28 cellular contexts compared by ENCODE assay signal in the genomic region with DNA sequence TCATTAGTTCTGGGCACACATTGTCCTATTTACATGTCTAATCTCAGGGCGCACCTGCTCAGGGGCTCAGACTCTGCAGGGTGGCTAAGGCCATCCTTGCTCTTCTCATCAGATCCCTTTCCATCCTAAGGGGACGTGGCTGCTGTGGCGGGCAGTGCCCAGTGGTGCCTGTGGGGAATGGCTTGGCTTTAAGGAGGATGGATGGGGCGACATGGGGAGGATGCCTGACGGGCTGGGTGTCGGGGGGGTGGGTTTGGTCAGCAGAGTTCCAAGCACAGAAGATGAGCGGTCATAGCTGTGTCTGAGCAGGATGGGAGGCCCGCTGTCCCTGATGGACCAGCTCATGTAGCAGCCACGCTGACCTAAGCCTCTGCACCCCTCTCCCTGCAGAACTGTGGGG. TPM values are rescaled to one million over a fixed set of nuclear protein-coding genes. Genes with fewer than 3 reads are reported as not detected.
DNase-seq lines count a peak whose midpoint lies in the region; ATAC-seq and TF ChIP-seq lines count a peak whose summit lies in the region.
"Had no signal": no experiment of that assay in that cellular context is flagged by ENCODE, and none has a peak within 500 bp of the region (broad histone marks: within the 10 kb centered on the region; RNA-seq: fewer than 3 reads in every experiment).

No MANE protein-coding gene starts in this region.

- H2AK5ac ChIP-seq in neuronal stem cell (ENCODE audit: low read depth, low read length) = peak overlapping the region; percentile 68

- no peak for TF ChIP-seq EP300 in gastroesophageal sphincter (IDR thresholded peaks at IDR 0.05)

- H2BK120ac ChIP-seq in neuronal stem cell (ENCODE audit: low read depth, low read length) = no peak overlapping the region

- peaks cover 94% of the 10 kb centered on the region for H3K36me3 ChIP-seq in CD4-positive, CD25-positive, alpha-beta regulatory T cell (ENCODE audit: control insufficient read depth, insufficient read depth, low read length)
- H3K36me3 ChIP-seq in neuronal stem cell (replicated peaks in 1 of 2; ENCODE audit: control insufficient read depth in 2 of 2, insufficient read depth in 2 of 2, low read length in 2 of 2) (no peaks in the 10 kb centered on the region), gastroesophageal sphincter (no peaks in the 10 kb centered on the region)
- H3K36me3 ChIP-seq: ovary, WERI-Rb-1 had no signal

- H3K79me1 ChIP-seq in neuronal stem cell (ENCODE audit: low read depth, low read length) = no peaks in the 10 kb centered on the region

- H3K36me3 Mint-ChIP-seq in T-helper 1 cell treated with Interleukin-12 subunit alpha and Interleukin-12 subunit beta and Interleukin-4 antibody, amounts not matched to agents 30 μg/mL and 1 μg/mL, for 36 hours (ENCODE audit: low read depth) = peaks cover 52% of the 10 kb centered on the region
- peaks cover 40% of the 10 kb centered on the region for H3K36me3 Mint-ChIP-seq in CD4-positive, CD25-positive, alpha-beta regulatory T cell
- peaks cover 73% of the 10 kb centered on the region for H3K36me3 Mint-ChIP-seq in activated naive CD4-positive, alpha-beta T cell treated with anti-CD3 and anti-CD28 coated beads, Interleukin-2, amount 10 ng/mL, durations not matched to agents 7 days and 5 days

- no peak overlapping the region for H2AFZ ChIP-seq in neuronal stem cell (ENCODE audit: low read length)
- H2AFZ ChIP-seq: GM23248 had no signal

- H3K4ac ChIP-seq in neuronal stem cell (ENCODE audit: low read length) = no peak overlapping the region

- H2BK12ac ChIP-seq in neuronal stem cell (ENCODE audit: low read length) = peak overlapping the region; percentile 9

- peak overlapping the region; percentile 72 for H3K18ac ChIP-seq in neuronal stem cell (ENCODE audit: low read length)

- no peaks in the 10 kb centered on the region for H3K9me3 ChIP-seq in CD4-positive, CD25-positive, alpha-beta regulatory T cell (ENCODE audit: control insufficient read depth in 2 of 2, low read length in 2 of 2)
- H3K9me3 ChIP-seq in neuronal stem cell (replicated peaks in 1 of 2; ENCODE audit: control insufficient read depth in 2 of 2, insufficient read depth in 1 of 2, low read depth in 1 of 2, low read length in 2 of 2) (peaks cover 0 to 2% of the 10 kb centered on the region in 2 donors), gastroesophageal sphincter (no peaks in the 10 kb centered on the region)
- H3K9me3 ChIP-seq: ovary, SK-N-SH had no signal

- no peak overlapping the region for H2BK5ac ChIP-seq in neuronal stem cell (ENCODE audit: low read length)

- H3K4me3 ChIP-seq in CD4-positive, CD25-positive, alpha-beta regulatory T cell (ENCODE audit: low read depth, low read length) = no peak overlapping the region
- H3K4me3 ChIP-seq in neuronal stem cell (ENCODE audit: low read length in 2 of 2) = no peak overlapping the region
- no peak overlapping the region for H3K4me3 ChIP-seq in gastroesophageal sphincter
- H3K4me3 ChIP-seq: GM23248, ovary had no signal

- no peak overlapping the region for H4K8ac ChIP-seq in neuronal stem cell (ENCODE audit: low read depth, low read length)

- H3K4me2 ChIP-seq in neuronal stem cell (ENCODE audit: insufficient read depth, low read length, poor library complexity, severe bottlenecking) = no peak overlapping the region
- H3K4me2 ChIP-seq: SK-N-SH had no signal

- DNase-seq in T-helper 1 cell (no peak), neuronal stem cell (ENCODE audit: low spot score) (no peak), NCI-H2107 (lab: John Stamatoyannopoulos, UW) (no peak), MV-4-11 (lab: John Stamatoyannopoulos, UW) (no peak)
- no peak for DNase-seq in CD4-positive, CD25-positive, alpha-beta regulatory T cell
- DNase-seq in activated naive CD4-positive, alpha-beta T cell treated with anti-CD3 and anti-CD28 coated beads, Interleukin-2, amount 10 ng/mL, durations not matched to agents 7 days and 5 days = no peak
- DNase-seq: activated T-cell treated with anti-CD3 and anti-CD28 coated beads, Interleukin-2, amount 50 U/mL, for 72 hours; DMS53; GDM1; glutamatergic neuron; GM23248; KG1; kidney glomerular epithelial cell; mammary epithelial cell; MM.1S; NCI-H1417 treated with DMSO at 0.1 percent for 48 hours; NCI-H446 treated with DMSO at 0.1 percent for 48 hours; retina; SK-N-SH; stimulated activated CD4-positive, alpha-beta T cell treated with anti-CD3 and anti-CD28 coated beads, Interleukin-4, amount 100 ng/mL, for 24 hours; stimulated activated naive CD4-positive, alpha-beta T cell; T-helper 9 cell; WERI-Rb-1 had no signal

- peak overlapping the region; percentile 75 for H3K23ac ChIP-seq in neuronal stem cell (ENCODE audit: low read depth, low read length, poor library complexity)

- H3K4me1 ChIP-seq in CD4-positive, CD25-positive, alpha-beta regulatory T cell (ENCODE audit: control insufficient read depth, insufficient read depth, low read length, poor library complexity, severe bottlenecking) = peaks cover 23% of the 10 kb centered on the region
- peaks cover 0 to 12% of the 10 kb centered on the region in 2 donors for H3K4me1 ChIP-seq in neuronal stem cell (ENCODE audit: control insufficient read depth in 2 of 2, insufficient read depth in 1 of 2, low read depth in 1 of 2, low read length in 2 of 2)
- H3K4me1 ChIP-seq in gastroesophageal sphincter = no peaks in the 10 kb centered on the region

- no peak overlapping the region for H4K91ac ChIP-seq in neuronal stem cell (ENCODE audit: low read depth, low read length, poor library complexity)

- H3K27ac Mint-ChIP-seq in T-helper 1 cell treated with Interleukin-12 subunit alpha and Interleukin-12 subunit beta and Interleukin-4 antibody, amounts not matched to agents 30 μg/mL and 1 μg/mL, for 36 hours = peak overlapping the region; percentile 9
- H3K27ac Mint-ChIP-seq in CD4-positive, CD25-positive, alpha-beta regulatory T cell = peak overlapping the region in 2 of 3 donors; percentile 34 to 58
- H3K27ac Mint-ChIP-seq in activated naive CD4-positive, alpha-beta T cell treated with anti-CD3 and anti-CD28 coated beads, Interleukin-2, amount 10 ng/mL, durations not matched to agents 7 days and 5 days = peak overlapping the region; percentile 62
- H3K27ac Mint-ChIP-seq: activated T-cell treated with anti-CD3 and anti-CD28 coated beads, Interleukin-2, amount 50 U/mL, for 72 hours had no signal

- H3K4me3 Mint-ChIP-seq in T-helper 1 cell treated with Interleukin-12 subunit alpha and Interleukin-12 subunit beta and Interleukin-4 antibody, amounts not matched to agents 30 μg/mL and 1 μg/mL, for 36 hours = no peak overlapping the region
- H3K4me3 Mint-ChIP-seq in CD4-positive, CD25-positive, alpha-beta regulatory T cell = no peak overlapping the region
- no peak overlapping the region for H3K4me3 Mint-ChIP-seq in activated naive CD4-positive, alpha-beta T cell treated with anti-CD3 and anti-CD28 coated beads, Interleukin-2, amount 10 ng/mL, durations not matched to agents 7 days and 5 days
- H3K4me3 Mint-ChIP-seq: activated T-cell treated with anti-CD3 and anti-CD28 coated beads, Interleukin-2, amount 50 U/mL, for 72 hours had no signal

- no CpG with 5 or more reads among the region's 9 CpGs for WGBS in neuronal stem cell (ENCODE audit: extremely low coverage in 2 of 2, insufficient read length in 2 of 2, insufficient replicate concordance in 1 of 2), 2 donors
- WGBS in gastroesophageal sphincter (ENCODE audit: low coverage in 1 of 2), 2 donors = no CpG with 5 or more reads among the region's 9 CpGs

- no peak for TF ChIP-seq POLR2A in gastroesophageal sphincter (IDR thresholded peaks at IDR 0.05)

- H3K14ac ChIP-seq in neuronal stem cell (ENCODE audit: low read length) = no peak overlapping the region

- no peaks in the 10 kb centered on the region for H3K27me3 ChIP-seq in CD4-positive, CD25-positive, alpha-beta regulatory T cell (ENCODE audit: control insufficient read depth, insufficient read depth, low read length)
- H3K27me3 ChIP-seq in neuronal stem cell (ENCODE audit: control insufficient read depth in 3 of 3, insufficient read depth in 3 of 3, low read depth in 1 of 3, low read length in 3 of 3) (no peaks in the 10 kb centered on the region), gastroesophageal sphincter (peaks cover 21% of the 10 kb centered on the region)
- H3K27me3 ChIP-seq: ovary had no signal

- H3K27ac ChIP-seq in CD4-positive, CD25-positive, alpha-beta regulatory T cell (ENCODE audit: insufficient read depth, low read length, poor library complexity, severe bottlenecking) = no peak overlapping the region
- H3K27ac ChIP-seq in neuronal stem cell (replicated peaks; ENCODE audit: low read length) (no peak overlapping the region), gastroesophageal sphincter (no peak overlapping the region)
- H3K27ac ChIP-seq: 22Rv1, GM23248, ovary, WERI-Rb-1 had no signal

- ATAC-seq in CD4-positive, CD25-positive, alpha-beta regulatory T cell (ENCODE audit: low read depth in 2 of 2) = no peak
- ATAC-seq in gastroesophageal sphincter = no peak
- ATAC-seq: activated T-cell treated with anti-CD3 and anti-CD28 coated beads, Interleukin-2, amount 50 U/mL, for 72 hours had no signal

- peak overlapping the region; percentile 64 for H3K9ac ChIP-seq in neuronal stem cell (ENCODE audit: low read depth, low read length, poor library complexity)
- H3K9ac ChIP-seq: GM23248, SK-N-SH had no signal

- no peaks in the 10 kb centered on the region for H3K27me3 Mint-ChIP-seq in T-helper 1 cell treated with Interleukin-12 subunit alpha and Interleukin-12 subunit beta and Interleukin-4 antibody, amounts not matched to agents 30 μg/mL and 1 μg/mL, for 36 hours (ENCODE audit: low read depth)
- H3K27me3 Mint-ChIP-seq in CD4-positive, CD25-positive, alpha-beta regulatory T cell = no peaks in the 10 kb centered on the region
- no peaks in the 10 kb centered on the region for H3K27me3 Mint-ChIP-seq in activated naive CD4-positive, alpha-beta T cell treated with anti-CD3 and anti-CD28 coated beads, Interleukin-2, amount 10 ng/mL, durations not matched to agents 7 days and 5 days

- H3K4me1 Mint-ChIP-seq in T-helper 1 cell treated with Interleukin-12 subunit alpha and Interleukin-12 subunit beta and Interleukin-4 antibody, amounts not matched to agents 30 μg/mL and 1 μg/mL, for 36 hours (ENCODE audit: low read depth) = peaks cover 18% of the 10 kb centered on the region
- peaks cover 5 to 51% (median 8%) of the 10 kb centered on the region in 4 donors for H3K4me1 Mint-ChIP-seq in CD4-positive, CD25-positive, alpha-beta regulatory T cell
- H3K4me1 Mint-ChIP-seq in activated naive CD4-positive, alpha-beta T cell treated with anti-CD3 and anti-CD28 coated beads, Interleukin-2, amount 10 ng/mL, durations not matched to agents 7 days and 5 days = peaks cover 53% of the 10 kb centered on the region

- TF ChIP-seq CTCF in gastroesophageal sphincter (IDR thresholded peaks at IDR 0.05) = no peak

- CTCF ChIA-PET in activated naive CD4-positive, alpha-beta T cell treated with anti-CD3 and anti-CD28 coated beads, Interleukin-2, amount 10 ng/mL, durations not matched to agents 7 days and 5 days (lab: Charles Lee) = interaction anchor here (1.3 kb wide), 1 partner anchor 61 kb away, joined by 4 read pairs; no protein-coding TSS in a partner anchor

- peak overlapping the region; percentile 27 for H2BK15ac ChIP-seq in neuronal stem cell (ENCODE audit: low read length)

- no peaks in the 10 kb centered on the region for H3K9me3 Mint-ChIP-seq in T-helper 1 cell treated with Interleukin-12 subunit alpha and Interleukin-12 subunit beta and Interleukin-4 antibody, amounts not matched to agents 30 μg/mL and 1 μg/mL, for 36 hours
- H3K9me3 Mint-ChIP-seq in CD4-positive, CD25-positive, alpha-beta regulatory T cell = no peaks in the 10 kb centered on the region
- no peaks in the 10 kb centered on the region for H3K9me3 Mint-ChIP-seq in activated naive CD4-positive, alpha-beta T cell treated with anti-CD3 and anti-CD28 coated beads, Interleukin-2, amount 10 ng/mL, durations not matched to agents 7 days and 5 days
- H3K9me3 Mint-ChIP-seq: activated T-cell treated with anti-CD3 and anti-CD28 coated beads, Interleukin-2, amount 50 U/mL, for 72 hours had no signal

RNA-seq across cellular contexts. Expression of gene SUSD3, which starts 40.9 kb away (rescaled TPM):
- 68.7 TPM for total RNA-seq in CD4-positive, CD25-positive, alpha-beta regulatory T cell
- polyA plus RNA-seq in CD4-positive, CD25-positive, alpha-beta regulatory T cell = 100 to 1,000 TPM; 187 to 229 (median 210) TPM
- polyA plus RNA-seq in neuronal stem cell (2013, experiment 1 of 2) = 1.9 TPM
- polyA plus RNA-seq in neuronal stem cell (2013, experiment 2 of 2) = 2.0 TPM
- total RNA-seq in gastroesophageal sphincter = 1 to 10 TPM in 3 of 4 donors, not detected in 1; 1.5 to 4.7 (median 2.1) TPM
- total RNA-seq: endothelial cell of umbilical vein had no signal
- polyA plus RNA-seq: endothelial cell of umbilical vein, GM23248 had no signal

Comparison
In these comparisons a context has a peak if more than half of its experiments do, and no peak if none do; other contexts are left out.
1. H3K27ac Mint-ChIP-seq: peak in every context shown above with its lines; median percentile 62 in activated naive CD4-positive, alpha-beta T cell treated with anti-CD3 and anti-CD28 coated beads, Interleukin-2, amount 10 ng/mL, durations not matched to agents 7 days and 5 days; 46 in CD4-positive, CD25-positive, alpha-beta regulatory T cell; 9 in T-helper 1 cell treated with Interleukin-12 subunit alpha and Interleukin-12 subunit beta and Interleukin-4 antibody, amounts not matched to agents 30 μg/mL and 1 μg/mL, for 36 hours.
2. RNA of gene SUSD3, which starts 40.9 kb away (total RNA-seq): 68.7 TPM in CD4-positive, CD25-positive, alpha-beta regulatory T cell (single experiment); 1.5 to 4.7 TPM in gastroesophageal sphincter; every median in the first group is over 10 times any median in the second.